Comparison of ENCODE assay signal across 20 cellular contexts in genomic region chr13:52461265-52461664, GRCh38. TPM values are rescaled to one million over a fixed set of nuclear protein-coding genes. Genes with fewer than 3 reads are reported as not detected.
DNase-seq lines count a peak whose midpoint lies in the region; ATAC-seq and TF ChIP-seq lines count a peak whose summit lies in the region.
"Had no signal": no experiment of that assay in that cellular context is flagged by ENCODE, and none has a peak within 500 bp of the region (broad histone marks: within the 10 kb centered on the region; RNA-seq: fewer than 3 reads in every experiment).

No MANE protein-coding gene starts in this region.

- TF ChIP-seq CTCF in HCT116 (IDR thresholded peaks at IDR 0.05 in 2 of 3, conservative IDR thresholded peaks at IDR 0.05 in 1 of 3; ENCODE audit: borderline replicate concordance in 1 of 3, insufficient read depth in 1 of 3, low read depth in 2 of 3, low read length in 2 of 3), result no peak
- no peak for TF ChIP-seq CTCF in nephron progenitor cell (IDR thresholded peaks at IDR 0.05)
- no peak for TF ChIP-seq CTCF in esophagus squamous epithelium (IDR thresholded peaks at IDR 0.05)
- no peak for TF ChIP-seq CTCF in glutamatergic neuron (IDR thresholded peaks at IDR 0.05; ENCODE audit: partially characterized antibody, unreplicated experiment)

- no peak overlapping the region for H3K4me3 Mint-ChIP-seq in activated naive CD4-positive, alpha-beta T cell treated with anti-CD3 and anti-CD28 coated beads, Interleukin-2, amount 10 ng/mL, durations not matched to agents 7 days and 5 days
- H3K4me3 Mint-ChIP-seq in T-cell (no peak overlapping the region), nephron progenitor cell (peak overlapping the region; percentile 23), glutamatergic neuron (ENCODE audit: unreplicated experiment) (no peak overlapping the region)
- H3K4me3 Mint-ChIP-seq: immature natural killer cell had no signal

- H3K9me2 ChIP-seq in HCT116 (ENCODE audit: insufficient read depth), result no peaks in the 10 kb centered on the region

- no peaks in the 10 kb centered on the region for H3K27me3 Mint-ChIP-seq in activated naive CD4-positive, alpha-beta T cell treated with anti-CD3 and anti-CD28 coated beads, Interleukin-2, amount 10 ng/mL, durations not matched to agents 7 days and 5 days
- H3K27me3 Mint-ChIP-seq in T-cell, result no peaks in the 10 kb centered on the region
- no peaks in the 10 kb centered on the region for H3K27me3 Mint-ChIP-seq in nephron progenitor cell (ENCODE audit: low read depth, poor library complexity)
- H3K27me3 Mint-ChIP-seq in glutamatergic neuron (ENCODE audit: unreplicated experiment), result no peaks in the 10 kb centered on the region

- RAD21 ChIA-PET in HCT116 (lab: Charles Lee; ENCODE audit: low non-redundant PET in 1 of 2, low total read pairs in 2 of 2, uncharacterized antibody in 2 of 2, unreplicated experiment in 2 of 2), result no interaction called here

- H3K4me1 ChIP-seq in HCT116 (ENCODE audit: control insufficient read depth in 1 of 2, insufficient read depth in 2 of 2, low read length in 2 of 2), result peaks cover 5 to 6% of the 10 kb centered on the region in 2 experiments; a peak in 3 of 4 replicates
- peaks cover 0 to 33% (median 7%) of the 10 kb centered on the region in 3 donors for H3K4me1 ChIP-seq in esophagus squamous epithelium

- H3K4me1 Mint-ChIP-seq in activated naive CD4-positive, alpha-beta T cell treated with anti-CD3 and anti-CD28 coated beads, Interleukin-2, amount 10 ng/mL, durations not matched to agents 7 days and 5 days, result peaks cover 68% of the 10 kb centered on the region
- H3K4me1 Mint-ChIP-seq in T-cell (peaks cover 24 to 42% (median 40%) of the 10 kb centered on the region in 3 donors), nephron progenitor cell (peaks cover 42% of the 10 kb centered on the region), glutamatergic neuron (ENCODE audit: low read depth, unreplicated experiment) (peaks cover 4% of the 10 kb centered on the region)

- no peak overlapping the region for H3K27ac ChIP-seq in HCT116 (ENCODE audit: low read depth, low read length)
- H3K27ac ChIP-seq in esophagus squamous epithelium, result no peak overlapping the region
- H3K27ac ChIP-seq: brain microvascular endothelial cell, coronary artery, heart right ventricle had no signal

- H4K20me1 ChIP-seq in HCT116 (ENCODE audit: insufficient read depth), result no peaks in the 10 kb centered on the region

- no peak overlapping the region for H2AFZ ChIP-seq in HCT116 (ENCODE audit: low read depth, low read length, poor library complexity, severe bottlenecking)

- peak overlapping the region; percentile 83 for H3K27ac Mint-ChIP-seq in activated naive CD4-positive, alpha-beta T cell treated with anti-CD3 and anti-CD28 coated beads, Interleukin-2, amount 10 ng/mL, durations not matched to agents 7 days and 5 days
- H3K27ac Mint-ChIP-seq in T-cell (peak overlapping the region in 1 of 2 donors; percentile 7), nephron progenitor cell (peak overlapping the region; percentile 81), glutamatergic neuron (ENCODE audit: unreplicated experiment) (no peak overlapping the region)

- CTCF ChIA-PET in activated naive CD4-positive, alpha-beta T cell treated with anti-CD3 and anti-CD28 coated beads, Interleukin-2, amount 10 ng/mL, durations not matched to agents 7 days and 5 days (lab: Charles Lee), result interaction anchor here (2.0 kb wide), 1 partner anchor 10 kb away, joined by 6 read pairs; the partner anchor contains the start of gene VPS36
- CTCF ChIA-PET in HCT116 (lab: Charles Lee), result no interaction called here
- CTCF ChIA-PET in T-cell (lab: Charles Lee), result interaction anchor here in 1 of 2 donors (0.6 kb wide), 1 partner anchor 308 kb away, joined by 3 read pairs; no protein-coding TSS in a partner anchor

- intact Hi-C loops in HCT116 (cut with micrococcal nuclease), result no loop called here
- intact Hi-C loops in esophagus squamous epithelium (cut with DNase I), result no loop called here

- H3K36me3 ChIP-seq in HCT116 (ENCODE audit: control insufficient read depth in 1 of 2, insufficient read depth in 2 of 2, low read length in 2 of 2) (peaks cover 51 to 67% of the 10 kb centered on the region in 2 experiments), esophagus squamous epithelium (peaks cover 0 to 71% (median 0%) of the 10 kb centered on the region in 3 donors)

- no peak overlapping the region for H3K9ac ChIP-seq in HCT116 (ENCODE audit: low read length)

- peaks cover 98% of the 10 kb centered on the region for H3K79me2 ChIP-seq in HCT116 (ENCODE audit: insufficient read depth, low read length)

- H3K4me2 ChIP-seq in HCT116 (ENCODE audit: low read length), result no peak overlapping the region

- H3K9me3 ChIP-seq in HCT116 (ENCODE audit: control insufficient read depth in 1 of 2, insufficient read depth in 1 of 2, low read depth in 1 of 2, low read length in 2 of 2) (no peaks in the 10 kb centered on the region), esophagus squamous epithelium (no peaks in the 10 kb centered on the region)
- H3K9me3 ChIP-seq: heart right ventricle had no signal

- H3K36me3 Mint-ChIP-seq in activated naive CD4-positive, alpha-beta T cell treated with anti-CD3 and anti-CD28 coated beads, Interleukin-2, amount 10 ng/mL, durations not matched to agents 7 days and 5 days, result peaks cover 61% of the 10 kb centered on the region
- H3K36me3 Mint-ChIP-seq in T-cell (peaks cover 34% of the 10 kb centered on the region), nephron progenitor cell (ENCODE audit: low read depth) (peaks cover 90% of the 10 kb centered on the region), glutamatergic neuron (ENCODE audit: unreplicated experiment) (no peaks in the 10 kb centered on the region)

- H3K27me3 ChIP-seq in HCT116 (ENCODE audit: insufficient read depth, low read length) (no peaks in the 10 kb centered on the region), esophagus squamous epithelium (no peaks in the 10 kb centered on the region)
- H3K27me3 ChIP-seq: brain microvascular endothelial cell, heart right ventricle had no signal

- BruUV-seq in HCT116 (replicated peaks; lab: Mats Ljungman, UMichigan), result TSS peak; percentile 1

- POLR2A ChIA-PET in HCT116 (lab: Charles Lee) (no interaction called here), T-cell (lab: Charles Lee) (no interaction called here)

- peak; percentile 32 for DNase-seq in activated naive CD4-positive, alpha-beta T cell treated with anti-CD3 and anti-CD28 coated beads, Interleukin-2, amount 10 ng/mL, durations not matched to agents 7 days and 5 days
- no peak for DNase-seq in activated naive CD4-positive, alpha-beta T cell treated with anti-CD3 and anti-CD28 coated beads, Interleukin-2, amount 50 U/mL, for 16 hours
- DNase-seq in HCT116 (ENCODE audit: low read depth, low spot score), result no peak
- DNase-seq in T-cell, result no peak
- no peak for DNase-seq in nephron progenitor cell
- no peak for DNase-seq in esophagus squamous epithelium (lab: John Stamatoyannopoulos, UW)
- no peak for DNase-seq in glutamatergic neuron
- DNase-seq: activated T-cell treated with anti-CD3 and anti-CD28 coated beads, Interleukin-2, amount 50 U/mL, for 48 hours; brain microvascular endothelial cell; GOT3; heart right ventricle; immature natural killer cell; MV-4-11; NCI-H2029; NCI-H446; nucleus accumbens; retina; SW 1271 had no signal

- H3K4me3 ChIP-seq in HCT116 (replicated peaks in 1 of 2; ENCODE audit: low read depth in 1 of 2, low read length in 2 of 2) (no peak overlapping the region), esophagus squamous epithelium (no peak overlapping the region)
- H3K4me3 ChIP-seq: coronary artery, heart right ventricle had no signal

- TF ChIP-seq POLR2A in HCT116 (IDR thresholded peaks at IDR 0.05; ENCODE audit: borderline replicate concordance, extremely low read depth, insufficient read depth, insufficient read length), result no peak
- no peak for TF ChIP-seq POLR2A in esophagus squamous epithelium (IDR thresholded peaks at IDR 0.05)

- H3K9me3 Mint-ChIP-seq in activated naive CD4-positive, alpha-beta T cell treated with anti-CD3 and anti-CD28 coated beads, Interleukin-2, amount 10 ng/mL, durations not matched to agents 7 days and 5 days, result no peaks in the 10 kb centered on the region
- no peaks in the 10 kb centered on the region for H3K9me3 Mint-ChIP-seq in T-cell
- H3K9me3 Mint-ChIP-seq in nephron progenitor cell, result no peaks in the 10 kb centered on the region
- no peaks in the 10 kb centered on the region for H3K9me3 Mint-ChIP-seq in glutamatergic neuron (ENCODE audit: unreplicated experiment)
- H3K9me3 Mint-ChIP-seq: immature natural killer cell had no signal

- TF ChIP-seq RAD21 in HCT116 (IDR thresholded peaks at IDR 0.05; ENCODE audit: low read depth), result no peak

- WGBS in esophagus squamous epithelium, 2 donors, result 76 to 87% methylated on average over 3 of the region's 3 CpGs

- ATAC-seq in HCT116, result no peak
- peak in 3 of 4 experiments; percentile 22 to 44 (median 41) for ATAC-seq in T-cell (replicated peaks in 1 of 4)
- no peak for ATAC-seq in GM21737 (IDR thresholded peaks at IDR 0.05; ENCODE audit: unreplicated experiment)
- ATAC-seq: heart right ventricle had no signal

TF ChIP-seq in HCT116, 20 proteins besides CTCF, POLR2A, EP300 and RAD21:
- TF ChIP-seq ELF1 (IDR thresholded peaks at IDR 0.05; ENCODE audit: borderline replicate concordance, low read depth), result no peak

RNA-seq across cellular contexts. Expression of gene CKAP2, which starts 6.0 kb away (rescaled TPM):
- total RNA-seq in HCT116 (2021; ENCODE audit: unreplicated experiment), result 80.2 TPM
- 25.4 and 38.7 TPM in 2 replicates for polyA plus RNA-seq in HCT116 (2012)
- total RNA-seq in T-cell, result 10 to 100 TPM in 4 of 5 donors, 1 to 10 TPM in 1; 9.0 to 38.7 (median 12.0) TPM
- total RNA-seq in esophagus squamous epithelium, result 10 to 100 TPM; 11.5 to 39.9 (median 21.4) TPM
- 27.3 TPM for total RNA-seq in glutamatergic neuron (ENCODE audit: unreplicated experiment)

RNA-seq across cellular contexts. Expression of gene VPS36, which starts 10.8 kb away (rescaled TPM):
- 34.8 TPM for total RNA-seq in HCT116 (2021; ENCODE audit: unreplicated experiment)
- polyA plus RNA-seq in HCT116 (2012), result 10.5 and 14.0 TPM in 2 replicates
- total RNA-seq in T-cell, result 10 to 100 TPM; 43.3 to 53.7 (median 49.2) TPM
- total RNA-seq in esophagus squamous epithelium, result 10 to 100 TPM; 36.6 to 61.2 (median 46.2) TPM
- 29.2 TPM for total RNA-seq in glutamatergic neuron (ENCODE audit: unreplicated experiment)

RNA-seq across cellular contexts. Expression of gene THSD1, which starts 55.3 kb away (rescaled TPM):
- 0.76 TPM for total RNA-seq in HCT116 (2021; ENCODE audit: unreplicated experiment)
- 0.47 and 0.56 TPM in 2 replicates for polyA plus RNA-seq in HCT116 (2012)
- total RNA-seq in T-cell, result under 1 TPM; 0.26 to 0.63 (median 0.47) TPM
- total RNA-seq in esophagus squamous epithelium, result 1 to 10 TPM in 3 of 4 donors, under 1 TPM in 1; 0.64 to 7.3 (median 4.8) TPM
- total RNA-seq in glutamatergic neuron (ENCODE audit: unreplicated experiment), result 0.27 TPM

Comparison
In these comparisons a context has a peak if more than half of its experiments do, and no peak if none do; other contexts are left out.
1. ATAC-seq: peak in T-cell (3 of 4); none in HCT116 (single experiment) and GM21737 (single experiment).